ENCODE assay signal across 8 cellular contexts in the genomic region with DNA sequence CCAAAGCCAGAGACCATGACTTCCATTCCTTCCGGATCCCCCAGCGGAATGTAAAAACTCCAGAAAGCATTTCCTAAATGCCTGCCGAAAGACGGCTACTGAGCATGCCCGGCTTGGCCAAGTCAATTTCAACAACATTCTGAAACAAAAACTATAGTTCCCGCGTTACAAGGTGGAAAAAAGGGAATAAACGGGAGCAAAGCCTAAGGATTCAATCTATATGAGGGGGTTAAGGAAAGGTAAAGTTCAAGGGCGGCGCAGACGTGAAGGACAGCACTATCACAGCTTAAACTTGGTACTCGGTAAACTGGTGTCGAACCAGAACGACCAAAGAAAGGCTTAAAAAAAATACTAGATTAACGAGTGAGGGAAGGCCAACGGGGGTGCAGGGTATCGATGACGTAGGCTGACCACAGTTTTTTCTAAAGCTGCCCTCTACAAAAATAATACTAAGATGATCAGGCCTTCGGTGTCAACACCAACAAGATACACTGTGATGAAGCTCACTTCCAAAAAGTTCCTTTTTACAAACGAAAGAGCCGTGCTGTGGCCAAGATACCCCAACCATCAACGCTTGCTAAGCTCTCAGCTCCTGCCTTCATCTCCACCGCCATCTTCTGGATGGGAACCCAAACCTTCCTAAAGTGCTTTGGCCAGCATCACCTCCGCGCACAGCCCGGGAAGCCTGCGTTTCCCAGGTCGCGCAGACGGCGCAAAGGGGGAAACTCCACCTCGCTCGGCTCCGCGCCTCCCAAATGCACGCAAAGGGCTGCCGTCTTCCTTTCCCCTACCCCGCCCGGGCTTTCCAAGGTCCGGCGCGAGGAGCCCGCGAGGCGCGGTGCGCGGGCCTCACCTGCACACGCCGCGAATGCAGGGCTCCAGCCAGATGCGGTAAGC. TPM values are rescaled to one million over a fixed set of nuclear protein-coding genes. Genes with fewer than 3 reads are reported as not detected.
DNase-seq lines count a peak whose midpoint lies in the region; FAIRE-seq and TF ChIP-seq lines count a peak whose summit lies in the region.

No MANE protein-coding gene starts in this region.

- peaks cover 55% of the 10 kb centered on the region for H3K79me2 ChIP-seq in keratinocyte (ENCODE audit: control insufficient read depth, insufficient read depth, low read length)

- TF ChIP-seq CTCF in GM12875 (IDR thresholded peaks at IDR 0.05; ENCODE audit: borderline replicate concordance, insufficient read depth, low read depth, low read length), result no peak
- TF ChIP-seq CTCF in HFFc6 (IDR thresholded peaks at IDR 0.05), result peak; percentile 51; the same call in 1 of the 2 replicates
- TF ChIP-seq CTCF in keratinocyte (optimal IDR thresholded peaks at IDR 0.05 in 1 of 3, IDR thresholded peaks at IDR 0.05 in 1 of 3, conservative IDR thresholded peaks at IDR 0.05 in 1 of 3; ENCODE audit: extremely low read depth in 1 of 3, insufficient read depth in 2 of 3, low read length in 3 of 3), result peak; percentile 17 to 53 (median 27)

- H3K27ac Mint-ChIP-seq in HFFc6, result peak overlapping the region; percentile 87

- peak overlapping the region; percentile 94 for H3K4me3 Mint-ChIP-seq in HFFc6

- peak overlapping the region; percentile 84 for H3K27ac ChIP-seq in keratinocyte (ENCODE audit: control insufficient read depth, insufficient read depth, low read length)

- H3K36me3 ChIP-seq in keratinocyte (ENCODE audit: control insufficient read depth in 2 of 2, extremely low read depth in 1 of 2, insufficient read depth in 2 of 2, low read length in 2 of 2), result no peaks in the 10 kb centered on the region

- H3K27me3 Mint-ChIP-seq in HFFc6 (ENCODE audit: insufficient read depth), result peaks cover 2% of the 10 kb centered on the region; the same call in 1 of the 2 replicates

- H3K4me1 ChIP-seq in keratinocyte (ENCODE audit: control insufficient read depth, extremely low read depth, insufficient read depth, low read length), result peaks cover 8% of the 10 kb centered on the region

- H3K36me3 Mint-ChIP-seq in HFFc6 (ENCODE audit: low read depth), result peaks cover 26% of the 10 kb centered on the region; the same call in 1 of the 2 replicates

- H3K4me2 ChIP-seq in keratinocyte (ENCODE audit: control insufficient read depth, extremely low read depth, insufficient read depth, low read depth, low read length), result peak overlapping the region; percentile 89

- peaks cover 30% of the 10 kb centered on the region for H3K4me1 Mint-ChIP-seq in HFFc6 (ENCODE audit: low read depth)

- no peaks in the 10 kb centered on the region for H3K9me1 ChIP-seq in keratinocyte (ENCODE audit: control insufficient read depth, extremely low read depth, insufficient read depth, low read length)

- dilution Hi-C loops in keratinocyte (cut with MboI; ENCODE audit: extremely low pct_ligation_motif_present, low sequenced_read_pairs), result no loop called here

- DNase-seq in HFFc6 (peak; percentile 28), NAMALWA (ENCODE audit: low spot score) (peak; percentile 83), UCSD-AML1 (lab: John Stamatoyannopoulos, UW; ENCODE audit: unreplicated experiment) (peak; percentile 70), keratinocyte (ENCODE audit: low read depth, low spot score) (no peak), SKM-1 (lab: John Stamatoyannopoulos, UW; ENCODE audit: unreplicated experiment) (no peak)
- DNase-seq in central memory CD4-positive, alpha-beta T cell, result peak; percentile 53
- DNase-seq in stimulated activated CD4-positive, alpha-beta T cell treated with anti-CD3 and anti-CD28 coated beads, Interleukin-12 subunit alpha, Interleukin-12 subunit beta, amount 100 ng/mL, for 4 hours, result peak; percentile 33

- no peaks in the 10 kb centered on the region for H3K27me3 ChIP-seq in keratinocyte (ENCODE audit: control insufficient read depth, extremely low read depth, insufficient read depth, low read length)

- H2AFZ ChIP-seq in keratinocyte (ENCODE audit: control insufficient read depth, low read length), result peak overlapping the region; percentile 61

- H3K4me3 ChIP-seq in GM12875 (ENCODE audit: low read depth, low read length) (peak overlapping the region; percentile 97), keratinocyte (ENCODE audit: control insufficient read depth in 2 of 3, extremely low read depth in 1 of 3, insufficient read depth in 2 of 3, low read depth in 1 of 3, low read length in 3 of 3) (peak overlapping the region; percentile 93 to 100 (median 99))

- no peaks in the 10 kb centered on the region for H4K20me1 ChIP-seq in keratinocyte (ENCODE audit: control insufficient read depth, extremely low read depth, insufficient read depth, low read length)

- no peak for FAIRE-seq in keratinocyte (lab: Jason Lieb, UNC)

- H3K9me3 ChIP-seq in keratinocyte (ENCODE audit: control insufficient read depth, low read depth, low read length), result no peaks in the 10 kb centered on the region

- no peaks in the 10 kb centered on the region; the same call in none of the 2 replicates for H3K9me3 Mint-ChIP-seq in HFFc6

- H3K9ac ChIP-seq in keratinocyte (ENCODE audit: control insufficient read depth, extremely low read depth, insufficient read depth, low read length), result peak overlapping the region; percentile 100

RNA-seq across cellular contexts. Expression of gene USP48, which starts 0.7 kb away (rescaled TPM):
- 10 to 100 TPM; 45.0 to 54.2 (median 51.1) TPM for total RNA-seq in HFFc6 (2021; fragmentation: NEBNext Ultra II Directional; extraction: Animal tissue kit (Norgen Biotek cat#: 25700))
- 18.7 to 33.0 TPM (median 21.6 TPM) in 3 replicates for polyA plus RNA-seq in keratinocyte
- polyA plus RNA-seq in keratinocyte (2011; ENCODE audit: low read depth), result 74.6 TPM
- 15.2 and 25.4 TPM in 2 replicates for polyA plus RNA-seq in keratinocyte (2011; cell fraction: cytosol; rRNA removed)
- polyA plus RNA-seq in keratinocyte (2011; cell fraction: nucleus; rRNA removed), result 42.1 and 55.7 TPM in 2 replicates
- 19.4 and 27.4 TPM in 2 replicates for polyA plus RNA-seq in keratinocyte (2012; ENCODE audit: low replicate concordance)
- 8.3 to 51.5 TPM (median 20.0 TPM) in 3 replicates for polyA minus RNA-seq in keratinocyte
- polyA minus RNA-seq in keratinocyte (2011; cell fraction: cytosol; rRNA and poly(A)+ RNA removed), result 15.9 TPM
- 23.8 and 64.5 TPM in 2 replicates for polyA minus RNA-seq in keratinocyte (2011; cell fraction: nucleus; rRNA and poly(A)+ RNA removed)

RNA-seq across cellular contexts. Expression of gene LDLRAD2, which starts 29.8 kb away (rescaled TPM):
- under 1 TPM in 1 of 6 experiments, not detected in 5; 0.14 TPM for total RNA-seq in HFFc6 (2021; fragmentation: NEBNext Ultra II Directional; extraction: Animal tissue kit (Norgen Biotek cat#: 25700))
- 0.07 TPM in 1 of 3 replicates, not detected in the others for polyA plus RNA-seq in keratinocyte
- polyA plus RNA-seq in keratinocyte (2011; ENCODE audit: low read depth), result not detected
- not detected in 2 replicates for polyA plus RNA-seq in keratinocyte (2011; cell fraction: cytosol; rRNA removed)
- not detected in 2 replicates for polyA plus RNA-seq in keratinocyte (2011; cell fraction: nucleus; rRNA removed)
- polyA plus RNA-seq in keratinocyte (2012; ENCODE audit: low replicate concordance), result 8.4 and 12.5 TPM in 2 replicates
- not detected in 3 replicates for polyA minus RNA-seq in keratinocyte
- polyA minus RNA-seq in keratinocyte (2011; cell fraction: cytosol; rRNA and poly(A)+ RNA removed), result not detected
- polyA minus RNA-seq in keratinocyte (2011; cell fraction: nucleus; rRNA and poly(A)+ RNA removed), result not detected in 2 replicates

Comparison
In these comparisons a context has a peak if more than half of its experiments do, and no peak if none do; other contexts are left out.
1. DNase-seq: peak in HFFc6 (single experiment), NAMALWA (single experiment), UCSD-AML1 (single experiment), central memory CD4-positive, alpha-beta T cell (single experiment) and stimulated activated CD4-positive, alpha-beta T cell treated with anti-CD3 and anti-CD28 coated beads, Interleukin-12 subunit alpha, Interleukin-12 subunit beta, amount 100 ng/mL, for 4 hours (single experiment); none in keratinocyte (single experiment) and SKM-1 (single experiment).